13 cellular contexts compared by ENCODE assay signal in the genomic region with DNA sequence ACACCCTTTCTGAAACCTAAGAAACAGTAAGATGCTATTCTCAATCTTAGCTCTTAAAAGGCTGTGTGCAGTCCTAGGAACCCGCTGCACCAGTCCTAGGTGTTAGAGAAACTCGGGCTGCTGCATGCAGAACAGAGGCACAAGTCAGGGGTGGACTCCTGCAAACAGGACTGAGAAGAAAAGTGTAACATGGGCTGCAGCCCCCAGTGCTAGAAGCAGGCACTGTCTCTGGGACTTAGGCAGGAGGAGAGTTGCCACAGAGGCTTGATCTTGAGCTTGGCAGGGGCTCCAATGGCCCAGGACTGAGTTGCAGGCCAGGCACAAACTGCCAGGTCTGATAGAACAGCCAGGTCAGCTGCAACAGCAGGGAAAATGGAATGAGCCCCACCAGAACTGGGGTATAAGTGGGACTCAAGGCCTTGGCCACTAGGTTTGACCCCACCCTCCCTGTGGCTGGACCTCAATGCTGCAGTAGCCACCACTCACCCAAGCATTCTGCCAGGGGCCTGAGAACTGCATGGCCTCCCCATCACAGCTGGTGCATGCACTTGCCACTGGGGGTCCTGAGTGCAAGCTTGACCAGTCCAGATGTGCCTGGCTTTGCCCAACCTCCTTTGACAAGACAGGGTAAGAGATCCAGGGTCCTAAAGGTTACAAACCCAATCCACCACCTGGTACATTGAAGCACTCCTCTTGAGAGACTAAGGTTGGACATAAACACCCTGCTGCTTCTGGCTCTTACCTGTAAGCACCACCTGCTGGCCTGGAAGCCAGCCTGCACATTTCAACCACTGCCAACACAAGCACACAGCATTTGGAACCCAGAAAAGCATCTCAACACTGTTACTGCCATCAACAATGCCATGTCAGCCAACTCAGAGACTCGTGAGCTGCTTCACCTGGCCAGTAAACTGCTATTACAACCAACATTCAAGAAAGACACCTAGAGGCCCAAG.
DNase-seq lines count a peak whose midpoint lies in the region; ATAC-seq and FAIRE-seq lines count a peak whose summit lies in the region.
"Had no signal": no experiment of that assay in that cellular context is flagged by ENCODE, and none has a peak within 500 bp of the region (broad histone marks: within the 10 kb centered on the region; RNA-seq: fewer than 3 reads in every experiment).

No MANE protein-coding gene starts in this region.

- peaks cover 16% of the 10 kb centered on the region for H3K9me3 Mint-ChIP-seq in activated naive CD4-positive, alpha-beta T cell treated with anti-CD3 and anti-CD28 coated beads for 36 hours
- H3K9me3 Mint-ChIP-seq in activated naive CD4-positive, alpha-beta T cell treated with anti-CD3 and anti-CD28 coated beads, Interleukin-2, amount 50 U/mL, for 72 hours, result peaks cover 4 to 11% of the 10 kb centered on the region in 2 donors
- H3K9me3 Mint-ChIP-seq in stimulated activated effector memory CD8-positive, alpha-beta T cell treated with anti-CD3 and anti-CD28 coated beads, Interleukin-12 subunit alpha, Interleukin-12 subunit beta, amount 100 ng/mL, for 72 hours, result peaks cover 15% of the 10 kb centered on the region

- ATAC-seq in activated naive CD4-positive, alpha-beta T cell treated with anti-CD3 and anti-CD28 coated beads, Interleukin-2, amount 50 U/mL, for 72 hours, result no peak
- ATAC-seq in T-helper 17 cell (no peak), left ventricle myocardium superior (peak; percentile 28), HG02973 (IDR thresholded peaks at IDR 0.05; ENCODE audit: unreplicated experiment) (no peak)
- peak; percentile 13 for ATAC-seq in stimulated activated effector memory CD8-positive, alpha-beta T cell treated with anti-CD3 and anti-CD28 coated beads, Interleukin-12 subunit alpha, Interleukin-12 subunit beta, amount 100 ng/mL, for 72 hours
- ATAC-seq: activated CD8-positive, alpha-beta memory T cell treated with anti-CD3 and anti-CD28 coated beads, Interleukin-2, amount 10 ng/mL, durations not matched to agents 7 days and 5 days; Panc1 had no signal

- H3K27me3 Mint-ChIP-seq in activated naive CD4-positive, alpha-beta T cell treated with anti-CD3 and anti-CD28 coated beads for 36 hours (ENCODE audit: low read depth), result no peaks in the 10 kb centered on the region
- H3K27me3 Mint-ChIP-seq in T-helper 17 cell, result no peaks in the 10 kb centered on the region
- H3K27me3 Mint-ChIP-seq: activated CD8-positive, alpha-beta memory T cell treated with anti-CD3 and anti-CD28 coated beads, Interleukin-2, amount 10 ng/mL, durations not matched to agents 7 days and 5 days had no signal

- peak; percentile 12 for DNase-seq in activated naive CD4-positive, alpha-beta T cell treated with anti-CD3 and anti-CD28 coated beads for 36 hours
- no peak for DNase-seq in activated naive CD4-positive, alpha-beta T cell treated with anti-CD3 and anti-CD28 coated beads, Interleukin-2, amount 50 U/mL, for 72 hours (ENCODE audit: low spot score in 2 of 2)
- DNase-seq in T-helper 17 cell (no peak), left ventricle myocardium superior (peak; percentile 16), RCC 7860 (ENCODE audit: low spot score) (no peak), NOMO-1 treated with DMSO at 0.1 percent for 48 hours (lab: John Stamatoyannopoulos, UW; ENCODE audit: unreplicated experiment) (no peak)
- DNase-seq in stimulated activated effector memory CD8-positive, alpha-beta T cell treated with anti-CD3 and anti-CD28 coated beads, Interleukin-12 subunit alpha, Interleukin-12 subunit beta, amount 100 ng/mL, for 72 hours (ENCODE audit: low spot score in 2 of 2), result no peak
- DNase-seq: activated CD8-positive, alpha-beta memory T cell treated with anti-CD3 and anti-CD28 coated beads, Interleukin-2, amount 10 ng/mL, durations not matched to agents 7 days and 5 days; activated naive CD4-positive, alpha-beta T cell treated with Interleukin-2 at 50 U/mL for 16 hours; hippocampal formation; NCI-H1436 treated with DMSO at 0.1 percent for 48 hours had no signal

- no peak for FAIRE-seq in RCC 7860 (lab: Jason Lieb, UNC)

- intact Hi-C loops in activated naive CD4-positive, alpha-beta T cell treated with anti-CD3 and anti-CD28 coated beads for 36 hours (cut with micrococcal nuclease), result loop anchor here (1.0 kb wide), 1 partner anchor 18 kb away; no protein-coding TSS in a partner anchor
- intact Hi-C loops in left ventricle myocardium superior (cut with micrococcal nuclease), result no loop called here

- no peaks in the 10 kb centered on the region for H3K9me3 ChIP-seq in T-helper 17 cell (ENCODE audit: control insufficient read depth, low read length, poor library complexity, severe bottlenecking)

- no peak overlapping the region for H3K4me3 Mint-ChIP-seq in activated naive CD4-positive, alpha-beta T cell treated with anti-CD3 and anti-CD28 coated beads for 36 hours
- H3K4me3 Mint-ChIP-seq in T-helper 17 cell, result no peak overlapping the region
- no peak overlapping the region for H3K4me3 Mint-ChIP-seq in stimulated activated effector memory CD8-positive, alpha-beta T cell treated with anti-CD3 and anti-CD28 coated beads, Interleukin-12 subunit alpha, Interleukin-12 subunit beta, amount 100 ng/mL, for 72 hours
- H3K4me3 Mint-ChIP-seq: activated CD8-positive, alpha-beta memory T cell treated with anti-CD3 and anti-CD28 coated beads, Interleukin-2, amount 10 ng/mL, durations not matched to agents 7 days and 5 days had no signal

- H3K36me3 Mint-ChIP-seq in activated naive CD4-positive, alpha-beta T cell treated with anti-CD3 and anti-CD28 coated beads for 36 hours (ENCODE audit: low read depth), result peaks cover 26% of the 10 kb centered on the region
- H3K36me3 Mint-ChIP-seq in activated naive CD4-positive, alpha-beta T cell treated with anti-CD3 and anti-CD28 coated beads, Interleukin-2, amount 50 U/mL, for 72 hours, result peaks cover 18 to 21% of the 10 kb centered on the region in 2 donors
- H3K36me3 Mint-ChIP-seq in T-helper 17 cell (ENCODE audit: low read depth), result peaks cover 4% of the 10 kb centered on the region
- no peaks in the 10 kb centered on the region for H3K36me3 Mint-ChIP-seq in stimulated activated effector memory CD8-positive, alpha-beta T cell treated with anti-CD3 and anti-CD28 coated beads, Interleukin-12 subunit alpha, Interleukin-12 subunit beta, amount 100 ng/mL, for 72 hours

- CTCF ChIA-PET in activated naive CD4-positive, alpha-beta T cell treated with anti-CD3 and anti-CD28 coated beads for 36 hours (lab: Charles Lee), result interaction anchor here (1.0 kb wide), 1 partner anchor 18 kb away, joined by 5 read pairs; no protein-coding TSS in a partner anchor

- H3K27ac Mint-ChIP-seq in activated naive CD4-positive, alpha-beta T cell treated with anti-CD3 and anti-CD28 coated beads for 36 hours, result no peak overlapping the region
- H3K27ac Mint-ChIP-seq in activated naive CD4-positive, alpha-beta T cell treated with anti-CD3 and anti-CD28 coated beads, Interleukin-2, amount 50 U/mL, for 72 hours, result no peak overlapping the region
- peak overlapping the region; percentile 14 for H3K27ac Mint-ChIP-seq in T-helper 17 cell
- H3K27ac Mint-ChIP-seq in stimulated activated effector memory CD8-positive, alpha-beta T cell treated with anti-CD3 and anti-CD28 coated beads, Interleukin-12 subunit alpha, Interleukin-12 subunit beta, amount 100 ng/mL, for 72 hours, result no peak overlapping the region
- H3K27ac Mint-ChIP-seq: activated CD8-positive, alpha-beta memory T cell treated with anti-CD3 and anti-CD28 coated beads, Interleukin-2, amount 10 ng/mL, durations not matched to agents 7 days and 5 days had no signal

- H3K4me1 Mint-ChIP-seq in activated naive CD4-positive, alpha-beta T cell treated with anti-CD3 and anti-CD28 coated beads for 36 hours (ENCODE audit: low read depth), result peaks cover 30% of the 10 kb centered on the region
- peaks cover 18% of the 10 kb centered on the region for H3K4me1 Mint-ChIP-seq in T-helper 17 cell
- H3K4me1 Mint-ChIP-seq in stimulated activated effector memory CD8-positive, alpha-beta T cell treated with anti-CD3 and anti-CD28 coated beads, Interleukin-12 subunit alpha, Interleukin-12 subunit beta, amount 100 ng/mL, for 72 hours, result peaks cover 29% of the 10 kb centered on the region

Comparison
In these comparisons a context has a peak if more than half of its experiments do, and no peak if none do; other contexts are left out.
1. DNase-seq: peak in activated naive CD4-positive, alpha-beta T cell treated with anti-CD3 and anti-CD28 coated beads for 36 hours (single experiment) and left ventricle myocardium superior (single experiment); none in activated naive CD4-positive, alpha-beta T cell treated with anti-CD3 and anti-CD28 coated beads, Interleukin-2, amount 50 U/mL, for 72 hours (0 of 2), T-helper 17 cell (0 of 3), stimulated activated effector memory CD8-positive, alpha-beta T cell treated with anti-CD3 and anti-CD28 coated beads, Interleukin-12 subunit alpha, Interleukin-12 subunit beta, amount 100 ng/mL, for 72 hours (0 of 2), RCC 7860 (single experiment) and NOMO-1 treated with DMSO at 0.1 percent for 48 hours (single experiment).
2. ATAC-seq: peak in left ventricle myocardium superior (single experiment) and stimulated activated effector memory CD8-positive, alpha-beta T cell treated with anti-CD3 and anti-CD28 coated beads, Interleukin-12 subunit alpha, Interleukin-12 subunit beta, amount 100 ng/mL, for 72 hours (single experiment); none in activated naive CD4-positive, alpha-beta T cell treated with anti-CD3 and anti-CD28 coated beads, Interleukin-2, amount 50 U/mL, for 72 hours (0 of 2), T-helper 17 cell (single experiment) and HG02973 (single experiment).